19 cellular contexts compared by ENCODE assay signal in the genomic region with DNA sequence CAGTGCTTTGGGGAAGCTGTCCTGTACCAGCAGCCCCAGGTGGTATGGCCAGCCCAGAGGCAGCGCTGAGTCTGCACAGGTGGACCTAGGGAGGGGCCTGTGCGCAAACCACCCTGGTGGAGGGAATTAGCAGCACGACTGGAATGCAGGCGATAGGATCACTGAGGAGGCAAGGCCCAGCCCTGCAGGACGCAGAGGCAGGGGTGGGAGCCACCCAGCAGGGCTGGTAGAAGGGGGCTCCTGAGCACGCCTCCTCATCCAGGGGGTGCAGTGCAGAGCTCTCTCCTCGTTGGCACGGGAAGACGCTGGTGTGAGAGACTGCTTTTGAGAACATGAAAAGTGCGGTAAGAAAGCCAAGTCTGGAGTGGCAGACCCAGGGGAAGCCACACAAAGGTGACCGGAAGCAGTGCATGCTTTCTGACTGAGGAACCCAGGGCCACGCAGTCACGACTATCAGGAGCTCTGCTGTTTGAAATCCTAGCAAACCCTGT. TPM values are rescaled to one million over a fixed set of nuclear protein-coding genes. Genes with fewer than 3 reads are reported as not detected.
DNase-seq lines count a peak whose midpoint lies in the region; ATAC-seq and TF ChIP-seq lines count a peak whose summit lies in the region.
"Had no signal": no experiment of that assay in that cellular context is flagged by ENCODE, and none has a peak within 500 bp of the region (broad histone marks: within the 10 kb centered on the region; RNA-seq: fewer than 3 reads in every experiment).

No MANE protein-coding gene starts in this region.

- H3K27me3 Mint-ChIP-seq in stimulated activated naive CD8-positive, alpha-beta T cell treated with anti-CD3 and anti-CD28 coated beads, Interleukin-15, amount 100 ng/mL, for 72 hours: no peaks in the 10 kb centered on the region
- H3K27me3 Mint-ChIP-seq in neural crest cell (ENCODE audit: low read depth): no peaks in the 10 kb centered on the region

- H3K27ac Mint-ChIP-seq in stimulated activated naive CD8-positive, alpha-beta T cell treated with anti-CD3 and anti-CD28 coated beads, Interleukin-15, amount 100 ng/mL, for 72 hours: peak overlapping the region; percentile 81 to 85
- H3K27ac Mint-ChIP-seq in neural crest cell (ENCODE audit: unreplicated experiment): no peak overlapping the region

- H3K36me3 Mint-ChIP-seq in neural crest cell (ENCODE audit: low read depth): no peaks in the 10 kb centered on the region

- H3K4me3 Mint-ChIP-seq in stimulated activated naive CD8-positive, alpha-beta T cell treated with anti-CD3 and anti-CD28 coated beads, Interleukin-15, amount 100 ng/mL, for 72 hours: no peak overlapping the region
- H3K4me3 Mint-ChIP-seq in neural crest cell: no peak overlapping the region

- no peak for DNase-seq in stimulated activated naive CD8-positive, alpha-beta T cell treated with anti-CD3 and anti-CD28 coated beads, Interleukin-15, amount 100 ng/mL, for 72 hours
- DNase-seq in stimulated activated naive CD8-positive, alpha-beta T cell treated with anti-CD3 and anti-CD28 coated beads, Interleukin-15, Interleukin-2, amounts not matched to agents 100 U/mL and 50 U/mL, for 24 hours: no peak
- DNase-seq in foreskin keratinocyte (peak in 1 of 2 donors; percentile 29), neural crest cell (ENCODE audit: low read depth, low spot score) (no peak), C1 segment of cervical spinal cord (lab: John Stamatoyannopoulos, UW) (no peak), 8988T (no peak), T-helper 2 cell (no peak)
- DNase-seq: activated CD4-positive, alpha-beta T cell treated with anti-CD3 and anti-CD28 coated beads, Interleukin-2, amount 50 U/mL, for 1 hour; activated T-cell treated with anti-CD3 and anti-CD28 coated beads, Interleukin-2, amount 50 U/mL, for 1 hour; NCI-H146; NCI-H524; RPMI8226; stimulated activated CD4-positive, alpha-beta T cell treated with anti-CD3 and anti-CD28 coated beads, Interleukin-1b, Interleukin-23, amount 100 ng/mL, for 48 hours; T1000 had no signal

- H3K27me3 ChIP-seq in foreskin keratinocyte: no peaks in the 10 kb centered on the region
- H3K27me3 ChIP-seq: tibial artery had no signal

- peaks cover 35% of the 10 kb centered on the region for H3K4me1 Mint-ChIP-seq in stimulated activated naive CD8-positive, alpha-beta T cell treated with anti-CD3 and anti-CD28 coated beads, Interleukin-15, amount 100 ng/mL, for 72 hours
- peaks cover 14% of the 10 kb centered on the region for H3K4me1 Mint-ChIP-seq in neural crest cell

- no peaks in the 10 kb centered on the region for H3K9me3 Mint-ChIP-seq in stimulated activated naive CD8-positive, alpha-beta T cell treated with anti-CD3 and anti-CD28 coated beads, Interleukin-15, amount 100 ng/mL, for 72 hours
- H3K9me3 Mint-ChIP-seq in neural crest cell: no peaks in the 10 kb centered on the region

- no peak for ATAC-seq in stimulated activated naive CD8-positive, alpha-beta T cell treated with anti-CD3 and anti-CD28 coated beads, Interleukin-15, amount 100 ng/mL, for 72 hours
- no peak for ATAC-seq in stimulated activated naive CD8-positive, alpha-beta T cell treated with anti-CD3 and anti-CD28 coated beads, Interleukin-15, Interleukin-2, amounts not matched to agents 100 U/mL and 50 U/mL, for 24 hours
- ATAC-seq in foreskin keratinocyte (peak; percentile 90), HG03460 (IDR thresholded peaks at IDR 0.05; ENCODE audit: unreplicated experiment) (no peak)

- no peaks in the 10 kb centered on the region for H3K4me1 ChIP-seq in foreskin keratinocyte
- H3K4me1 ChIP-seq: tibial artery had no signal

- no peak overlapping the region for H3K27ac ChIP-seq in foreskin keratinocyte
- H3K27ac ChIP-seq: KMS-11, tibial artery had no signal

- TF ChIP-seq CTCF in foreskin keratinocyte (conservative IDR thresholded peaks at IDR 0.05): peak; percentile 57
- peak; percentile 63 for TF ChIP-seq CTCF in neural crest cell (conservative IDR thresholded peaks at IDR 0.05)

RNA-seq across cellular contexts. Expression of a gene that starts 6.0 kb away (rescaled TPM):
- not detected in 2 replicates for total RNA-seq in foreskin keratinocyte
- polyA plus RNA-seq in foreskin keratinocyte: not detected in 2 replicates
- total RNA-seq in neural crest cell: not detected in 2 replicates
- total RNA-seq: A673, cerebellum had no signal

RNA-seq across cellular contexts. Expression of a gene that starts 31.5 kb away (rescaled TPM):
- total RNA-seq in foreskin keratinocyte (267 and 292 TPM in 2 replicates), neural crest cell (284 and 292 TPM in 2 replicates)
- 155 and 182 TPM in 2 replicates for polyA plus RNA-seq in foreskin keratinocyte

RNA-seq across cellular contexts. Expression of a gene that starts 59.5 kb away (rescaled TPM):
- total RNA-seq in foreskin keratinocyte (2.7 and 3.0 TPM in 2 replicates), neural crest cell (3.8 and 4.3 TPM in 2 replicates)
- 1.5 and 2.3 TPM in 2 replicates for polyA plus RNA-seq in foreskin keratinocyte
